Comparison of ENCODE assay signal across 9 cellular contexts in genomic region chr11:57322881-57323467, GRCh38. TPM values are rescaled to one million over a fixed set of nuclear protein-coding genes. Genes with fewer than 3 reads are reported as not detected.
DNase-seq lines count a peak whose midpoint lies in the region; ATAC-seq and TF ChIP-seq lines count a peak whose summit lies in the region.
"Had no signal": no experiment of that assay in that cellular context is flagged by ENCODE, and none has a peak within 500 bp of the region (broad histone marks: within the 10 kb centered on the region; RNA-seq: fewer than 3 reads in every experiment).

No MANE protein-coding gene starts in this region.

- H2AFZ ChIP-seq in parathyroid adenoma = peak overlapping the region; percentile 7

- POLR2A ChIA-PET in CD8-positive, alpha-beta memory T cell (lab: Charles Lee) = interaction anchor here (0.6 to 4.4 kb wide), 2 partner anchors 12 to 19 kb away, joined by 4 to 46 read pairs; partner anchors contain the start of gene SSRP1

- ATAC-seq in GM18511 (IDR thresholded peaks at IDR 0.05; ENCODE audit: unreplicated experiment) (no peak), GM21390 (IDR thresholded peaks at IDR 0.05; ENCODE audit: unreplicated experiment) (no peak)

- peaks cover 8% of the 10 kb centered on the region for H3K36me3 ChIP-seq in CD8-positive, alpha-beta memory T cell (ENCODE audit: insufficient read depth, low read length)
- H3K36me3 ChIP-seq in Peyer's patch (peaks cover 0 to 38% (median 0%) of the 10 kb centered on the region in 3 donors), parathyroid adenoma (ENCODE audit: control insufficient read depth, insufficient read depth, low read length) (no peaks in the 10 kb centered on the region)

- no peak overlapping the region for H3K9ac ChIP-seq in parathyroid adenoma

- H3K9me3 ChIP-seq in CD8-positive, alpha-beta memory T cell (ENCODE audit: low read length) = no peaks in the 10 kb centered on the region
- H3K9me3 ChIP-seq in Peyer's patch (no peaks in the 10 kb centered on the region), parathyroid adenoma (ENCODE audit: control insufficient read depth, low read length) (no peaks in the 10 kb centered on the region)

- peak overlapping the region; percentile 81 to 91 (median 87) for H3K4me3 Mint-ChIP-seq in CD8-positive, alpha-beta memory T cell

- CTCF ChIA-PET in CD8-positive, alpha-beta memory T cell (lab: Charles Lee) = interaction anchor here (1.1 kb wide), 1 partner anchor 27 kb away, joined by 3 read pairs; no protein-coding TSS in a partner anchor

- DNase-seq in CD8-positive, alpha-beta memory T cell = no peak
- no peak for DNase-seq in Peyer's patch
- DNase-seq in epithelial cell of proximal tubule (ENCODE audit: low read depth) = no peak
- DNase-seq in GM10266 (ENCODE audit: extremely low spot score) = no peak
- no peak for DNase-seq in G401 (ENCODE audit: low spot score)

- peak in 1 of 6 experiments; percentile 10 for TF ChIP-seq CTCF in Peyer's patch (IDR thresholded peaks at IDR 0.05)
- TF ChIP-seq CTCF in epithelial cell of proximal tubule (conservative IDR thresholded peaks at IDR 0.05; ENCODE audit: low read depth, low read length) = no peak
- no peak for TF ChIP-seq CTCF in parathyroid adenoma (IDR thresholded peaks at IDR 0.05)
- no peak for TF ChIP-seq CTCF in GM10266 (IDR thresholded peaks at IDR 0.05; ENCODE audit: control insufficient read depth, insufficient read depth, low read depth, missing control alignments)

- H3K4me1 ChIP-seq in CD8-positive, alpha-beta memory T cell (ENCODE audit: insufficient read depth, low read length) = peaks cover 21% of the 10 kb centered on the region
- H3K4me1 ChIP-seq in Peyer's patch (peaks cover 0 to 69% (median 8%) of the 10 kb centered on the region in 4 donors), parathyroid adenoma (peaks cover 13% of the 10 kb centered on the region)

- peaks cover 0 to 2% of the 10 kb centered on the region in 2 donors for H3K27me3 Mint-ChIP-seq in CD8-positive, alpha-beta memory T cell

- in situ Hi-C loops in G401 (cut with HindIII; ENCODE audit: low sequenced_read_pairs) = no loop called here

- H3K4me1 Mint-ChIP-seq in CD8-positive, alpha-beta memory T cell = peaks cover 30 to 53% (median 45%) of the 10 kb centered on the region in 3 donors

- H3K9me3 Mint-ChIP-seq in CD8-positive, alpha-beta memory T cell = no peaks in the 10 kb centered on the region

- H3K27me3 ChIP-seq in CD8-positive, alpha-beta memory T cell (ENCODE audit: insufficient read depth, low read length, poor library complexity, severe bottlenecking) = no peaks in the 10 kb centered on the region
- H3K27me3 ChIP-seq in Peyer's patch = no peaks in the 10 kb centered on the region
- H3K27me3 ChIP-seq in parathyroid adenoma (ENCODE audit: control insufficient read depth, insufficient read depth, low read length) = no peaks in the 10 kb centered on the region

- H3K79me2 ChIP-seq in parathyroid adenoma = peaks cover 2% of the 10 kb centered on the region

- H3K36me3 Mint-ChIP-seq in CD8-positive, alpha-beta memory T cell = peaks cover 6 to 34% (median 8%) of the 10 kb centered on the region in 3 donors

- peak overlapping the region; percentile 22 to 96 (median 86) for H3K27ac Mint-ChIP-seq in CD8-positive, alpha-beta memory T cell

- H3K4me3 ChIP-seq in CD8-positive, alpha-beta memory T cell (ENCODE audit: low read length) = no peak overlapping the region
- H3K4me3 ChIP-seq in Peyer's patch (peak overlapping the region in 3 of 4 donors; percentile 67 to 95 (median 85)), epithelial cell of proximal tubule (ENCODE audit: low read depth, low read length) (peak overlapping the region; percentile 94), parathyroid adenoma (ENCODE audit: low read depth, low read length) (peak overlapping the region; percentile 57)

- peak overlapping the region; percentile 64 for H3K27ac ChIP-seq in CD8-positive, alpha-beta memory T cell (ENCODE audit: low read depth, low read length)
- H3K27ac ChIP-seq in Peyer's patch = peak overlapping the region; percentile 74 to 97 (median 91)
- peak overlapping the region; percentile 90 for H3K27ac ChIP-seq in parathyroid adenoma

- H3K4me2 ChIP-seq in parathyroid adenoma (ENCODE audit: low read length) = peak overlapping the region; percentile 73

- TF ChIP-seq POLR2A in Peyer's patch (IDR thresholded peaks at IDR 0.05) = no peak

RNA-seq across cellular contexts. Expression of gene TNKS1BP1, which starts 1.8 kb away (rescaled TPM):
- 1 to 10 TPM; 8.7 to 9.6 TPM for total RNA-seq in CD8-positive, alpha-beta memory T cell
- 3.0 TPM for polyA plus RNA-seq in CD8-positive, alpha-beta memory T cell
- total RNA-seq in Peyer's patch = 100 to 1,000 TPM in 3 of 4 donors, 10 to 100 TPM in 1; 91.8 to 156 (median 139) TPM
- total RNA-seq in epithelial cell of proximal tubule = 65.4 and 66.3 TPM in 2 replicates
- 36.0 and 46.3 TPM in 2 replicates for total RNA-seq in G401 (2014; rRNA removed; shearing (Covaris generic))

RNA-seq across cellular contexts. Expression of gene SSRP1, which starts 12.7 kb away (rescaled TPM):
- total RNA-seq in CD8-positive, alpha-beta memory T cell = 100 to 1,000 TPM; 308 to 314 TPM
- polyA plus RNA-seq in CD8-positive, alpha-beta memory T cell = 44.5 TPM
- 100 to 1,000 TPM in 1 of 4 donors, 10 to 100 TPM in 3; 39.9 to 106 (median 50.6) TPM for total RNA-seq in Peyer's patch
- total RNA-seq in epithelial cell of proximal tubule = 141 and 218 TPM in 2 replicates
- 194 and 208 TPM in 2 replicates for total RNA-seq in G401 (2014; rRNA removed; shearing (Covaris generic))

RNA-seq across cellular contexts. Expression of gene P2RX3, which starts 15.2 kb away (rescaled TPM):
- total RNA-seq in CD8-positive, alpha-beta memory T cell = not detected
- polyA plus RNA-seq in CD8-positive, alpha-beta memory T cell = not detected
- total RNA-seq in Peyer's patch = under 1 TPM in 1 of 4 donors, not detected in 3; 0.80 TPM
- total RNA-seq in epithelial cell of proximal tubule = not detected in 2 replicates
- total RNA-seq in G401 (2014; rRNA removed; shearing (Covaris generic)) = 7.1 and 11.4 TPM in 2 replicates
- total RNA-seq: NCI-H460 had no signal

RNA-seq across cellular contexts. Expression of gene PRG3, which starts 58.0 kb away (rescaled TPM):
- not detected for total RNA-seq in CD8-positive, alpha-beta memory T cell
- polyA plus RNA-seq in CD8-positive, alpha-beta memory T cell = not detected
- total RNA-seq in Peyer's patch = not detected
- total RNA-seq in epithelial cell of proximal tubule = not detected in 2 replicates
- not detected in 2 replicates for total RNA-seq in G401 (2014; rRNA removed; shearing (Covaris generic))
- total RNA-seq: NCI-H460 had no signal
